ENCODE assay signal across 27 cellular contexts in the genomic region with DNA sequence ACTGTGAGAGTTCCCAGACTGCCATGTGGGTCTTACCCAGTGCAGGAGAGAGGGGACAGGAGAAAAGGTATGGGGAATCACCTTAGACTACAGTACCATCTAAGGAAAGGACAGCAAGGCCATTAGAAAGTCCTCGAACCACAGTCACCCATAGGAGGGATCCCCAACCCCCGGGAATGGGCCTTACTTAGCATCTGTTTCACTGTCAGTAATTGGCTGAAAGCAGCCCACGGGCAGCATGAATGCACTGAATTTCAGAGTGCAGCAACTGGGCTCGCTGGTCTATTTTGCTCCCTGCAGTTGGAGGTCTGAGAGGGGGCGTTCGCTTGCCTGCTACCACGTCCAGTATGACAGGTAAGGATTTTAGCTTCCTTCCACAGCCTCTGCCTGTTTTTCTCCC. TPM values are rescaled to one million over a fixed set of nuclear protein-coding genes. Genes with fewer than 3 reads are reported as not detected.
"Had no signal": no experiment of that assay in that cellular context is flagged by ENCODE, and none has a peak within 500 bp of the region (broad histone marks: within the 10 kb centered on the region; RNA-seq: fewer than 3 reads in every experiment).

No MANE protein-coding gene starts in this region.

- H3K79me2 ChIP-seq: parathyroid adenoma had no signal

- H3K4me1 ChIP-seq: breast epithelium, parathyroid adenoma, psoas muscle had no signal

- H3K9me3 Mint-ChIP-seq: activated CD4-positive, alpha-beta memory T cell treated with anti-CD3 and anti-CD28 coated beads, Interleukin-2, amount 10 ng/mL, durations not matched to agents 7 days and 5 days; activated CD4-positive, alpha-beta T cell treated with anti-CD3 and anti-CD28 coated beads, Interleukin-2, amount 10 ng/mL, durations not matched to agents 7 days and 5 days; activated naive CD4-positive, alpha-beta T cell treated with anti-CD3 and anti-CD28 coated beads, Interleukin-2, amount 50 U/mL, for 72 hours; activated T-helper 2 cell treated with anti-CD3 and anti-CD28 coated beads, Interferon-gamma antibody, Interleukin-2, Interleukin-4, amounts not matched to agents 10 μg/mL and 5 μg/mL and 100 μg/mL, durations not matched to agents 14 hours and 24 hours and 36 hours; immature natural killer cell; naive thymus-derived CD4-positive, alpha-beta T cell had no signal

- H3K36me3 ChIP-seq: breast epithelium, esophagus squamous epithelium, tibial nerve had no signal

- H3K4me1 Mint-ChIP-seq: activated CD4-positive, alpha-beta memory T cell treated with anti-CD3 and anti-CD28 coated beads, Interleukin-2, amount 10 ng/mL, durations not matched to agents 7 days and 5 days; activated CD4-positive, alpha-beta T cell treated with anti-CD3 and anti-CD28 coated beads, Interleukin-2, amount 10 ng/mL, durations not matched to agents 7 days and 5 days; immature natural killer cell; naive thymus-derived CD4-positive, alpha-beta T cell; T-helper 17 cell had no signal

- H3K27ac ChIP-seq: breast epithelium, epithelial cell of prostate, esophagus squamous epithelium, parathyroid adenoma, psoas muscle, tibial nerve had no signal

- H3K4me2 ChIP-seq: smooth muscle cell had no signal

- H3K9ac ChIP-seq: parathyroid adenoma had no signal

- H3K4me3 ChIP-seq: breast epithelium, esophagus squamous epithelium, psoas muscle, smooth muscle cell, tibial nerve had no signal

- H3K36me3 Mint-ChIP-seq: activated naive CD4-positive, alpha-beta T cell treated with anti-CD3 and anti-CD28 coated beads, Interleukin-2, amount 50 U/mL, for 72 hours; immature natural killer cell had no signal

- H2AFZ ChIP-seq: parathyroid adenoma had no signal

- H3K27ac Mint-ChIP-seq: activated CD4-positive, alpha-beta memory T cell treated with anti-CD3 and anti-CD28 coated beads, Interleukin-2, amount 10 ng/mL, durations not matched to agents 7 days and 5 days; activated CD4-positive, alpha-beta T cell treated with anti-CD3 and anti-CD28 coated beads, Interleukin-2, amount 10 ng/mL, durations not matched to agents 7 days and 5 days; activated naive CD4-positive, alpha-beta T cell treated with anti-CD3 and anti-CD28 coated beads, Interleukin-2, amount 50 U/mL, for 72 hours; activated T-helper 2 cell treated with anti-CD3 and anti-CD28 coated beads, Interferon-gamma antibody, Interleukin-2, Interleukin-4, amounts not matched to agents 10 μg/mL and 5 μg/mL and 100 μg/mL, durations not matched to agents 14 hours and 24 hours and 36 hours; immature natural killer cell; naive thymus-derived CD4-positive, alpha-beta T cell; T-helper 17 cell had no signal

- H3K27me3 ChIP-seq: breast epithelium, esophagus squamous epithelium, tibial nerve had no signal

- H3K9me3 ChIP-seq: breast epithelium, esophagus squamous epithelium, psoas muscle, tibial nerve had no signal

- H3K4me3 Mint-ChIP-seq: activated CD4-positive, alpha-beta memory T cell treated with anti-CD3 and anti-CD28 coated beads, Interleukin-2, amount 10 ng/mL, durations not matched to agents 7 days and 5 days; activated CD4-positive, alpha-beta T cell treated with anti-CD3 and anti-CD28 coated beads, Interleukin-2, amount 10 ng/mL, durations not matched to agents 7 days and 5 days; immature natural killer cell; naive thymus-derived CD4-positive, alpha-beta T cell; T-helper 17 cell had no signal

- DNase-seq: activated CD4-positive, alpha-beta memory T cell treated with anti-CD3 and anti-CD28 coated beads, Interleukin-2, amount 10 ng/mL, durations not matched to agents 7 days and 5 days; activated CD4-positive, alpha-beta T cell treated with anti-CD3 and anti-CD28 coated beads for 1 hour; activated CD4-positive, alpha-beta T cell treated with anti-CD3 and anti-CD28 coated beads, Interleukin-2, amount 10 ng/mL, durations not matched to agents 7 days and 5 days; activated naive CD4-positive, alpha-beta T cell; activated T-cell treated with anti-CD3 and anti-CD28 coated beads, Interleukin-2, amount 50 U/mL, for 48 hours; central memory CD4-positive, alpha-beta T cell; effector CD4-positive, alpha-beta T cell; esophagus squamous epithelium; immature natural killer cell; kidney; left colon; occipital lobe; psoas muscle; stimulated activated CD4-positive, alpha-beta T cell treated with anti-CD3 and anti-CD28 coated beads, Interleukin-1b, Interleukin-23, amount 100 ng/mL, for 48 hours; stimulated activated naive CD4-positive, alpha-beta T cell treated with Interleukin-2 at 50 U/mL for 16 hours; T-helper 17 cell; T1000 had no signal

- H3K27me3 Mint-ChIP-seq: activated CD4-positive, alpha-beta T cell treated with anti-CD3 and anti-CD28 coated beads, Interleukin-2, amount 10 ng/mL, durations not matched to agents 7 days and 5 days had no signal

- ATAC-seq: activated naive CD4-positive, alpha-beta T cell treated with anti-CD3 and anti-CD28 coated beads, Interleukin-2, amount 50 U/mL, for 72 hours; naive thymus-derived CD4-positive, alpha-beta T cell; psoas muscle; T-helper 17 cell had no signal

RNA-seq across cellular contexts. Expression of a gene that starts 51.9 kb away (rescaled TPM):
- total RNA-seq: esophagus squamous epithelium, glomerular endothelial cell, kidney, smooth muscle cell had no signal
- polyA plus RNA-seq: neural cell, smooth muscle cell had no signal
